27 cellular contexts compared by ENCODE assay signal in the genomic region with DNA sequence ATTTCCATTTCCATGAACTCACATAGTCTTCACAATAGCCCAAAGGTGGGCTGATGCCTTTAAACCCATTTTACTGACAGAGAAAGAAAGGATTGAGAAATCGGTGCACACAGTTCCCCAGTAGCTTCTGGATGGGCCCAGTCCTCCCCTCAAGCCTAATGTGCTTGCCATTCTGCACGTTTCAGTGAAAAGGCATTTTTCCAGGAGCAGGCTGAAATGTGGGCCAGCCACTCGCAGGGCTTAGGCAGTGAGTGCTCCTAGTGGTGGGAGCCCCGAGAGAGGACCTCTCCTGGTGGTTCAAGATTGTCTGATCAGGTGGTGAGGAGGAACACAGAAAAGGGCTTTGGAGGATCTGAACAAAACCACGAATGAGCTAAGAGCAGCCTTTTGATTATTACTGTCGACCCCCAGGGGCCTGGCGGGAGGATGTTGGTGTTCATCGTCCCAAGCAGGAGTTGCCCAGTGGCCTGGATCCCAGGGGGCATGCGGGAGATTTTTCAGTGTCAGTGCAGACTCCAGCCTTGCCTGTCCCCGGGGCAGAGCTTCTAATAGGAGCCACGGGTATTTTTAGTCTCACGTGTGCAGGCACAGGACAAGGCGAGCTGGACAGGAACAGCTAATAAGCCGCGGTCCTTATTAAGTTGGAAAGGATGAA. TPM values are rescaled to one million over a fixed set of nuclear protein-coding genes. Genes with fewer than 3 reads are reported as not detected.
DNase-seq lines count a peak whose midpoint lies in the region; ATAC-seq, FAIRE-seq and TF ChIP-seq lines count a peak whose summit lies in the region.
"Had no signal": no experiment of that assay in that cellular context is flagged by ENCODE, and none has a peak within 500 bp of the region (broad histone marks: within the 10 kb centered on the region; RNA-seq: fewer than 3 reads in every experiment).

No MANE protein-coding gene starts in this region.

- H2AK5ac ChIP-seq in H9 (ENCODE audit: insufficient read length, low read length): no peak overlapping the region

- peaks cover 0 to 27% (median 17%) of the 10 kb centered on the region in 10 experiments; a peak in 14 of 20 replicates for H3K4me1 ChIP-seq in BLaER1 treated with 17β-estradiol and CSF1 and Interleukin-3, amounts not matched to agents 10 nM and 100 nM
- H3K4me1 ChIP-seq in H9 (ENCODE audit: insufficient read depth, low read length) (no peaks in the 10 kb centered on the region), heart right ventricle (peaks cover 0 to 26% (median 11%) of the 10 kb centered on the region in 9 donors), ascending aorta (peaks cover 0 to 10% of the 10 kb centered on the region in 2 donors)
- H3K4me1 ChIP-seq: BE2C had no signal

- no peak overlapping the region for H4K5ac ChIP-seq in H9 (ENCODE audit: insufficient read length, low read depth, low read length)

- no peaks in the 10 kb centered on the region; a peak in 1 of 5 replicates for H3K9me3 Mint-ChIP-seq in H9
- H3K9me3 Mint-ChIP-seq: HFFc6 had no signal

- DNase-seq in H9 (peak; percentile 15), heart right ventricle (peak in 1 of 2 donors; percentile 29), retina (peak; percentile 33), ascending aorta (ENCODE audit: low spot score in 2 of 2) (no peak), urothelium cell line (ENCODE audit: low spot score) (no peak)
- DNase-seq: BE2C; CD4-positive, alpha-beta T cell; COR-L47; DMS79 treated with DMSO at 0.1 percent for 48 hours; HFFc6; KBM-7; NCI-H1092 treated with DMSO at 0.1 percent for 48 hours; NCI-H1436 treated with DMSO at 0.1 percent for 48 hours; NCI-H1930; NCI-H226; NCI-H510A treated with DMSO at 0.1 percent for 48 hours; NCI-H774; SJCRH30 had no signal

- intact Hi-C loops in heart right ventricle (cut with DNase I) (loop anchor here in 1 of 10 donors (10.0 kb wide), 1 partner anchor 95 kb away; no protein-coding TSS in a partner anchor), ascending aorta (cut with DNase I) (no loop called here)

- no peak overlapping the region; a peak in 1 of 7 replicates for H3K27ac Mint-ChIP-seq in H9
- H3K27ac Mint-ChIP-seq: CD4-positive, alpha-beta T cell; HFFc6 had no signal

- H2BK120ac ChIP-seq in H9 (ENCODE audit: low read depth, low read length, poor library complexity, severe bottlenecking): no peak overlapping the region

- H3K27me3 ChIP-seq in BLaER1 treated with 17β-estradiol and CSF1 and Interleukin-3, amounts not matched to agents 10 nM and 100 nM: 0 out of 22 replicates have a peak, but pooled peaks cover 0 to 3% (median 0%) of the 10 kb centered on the region in 11 experiments
- H3K27me3 ChIP-seq in H9 (ENCODE audit: insufficient read depth, low read length): peaks cover 8% of the 10 kb centered on the region; the same call in 1 of the 2 replicates
- no peaks in the 10 kb centered on the region for H3K27me3 ChIP-seq in heart right ventricle
- no peaks in the 10 kb centered on the region for H3K27me3 ChIP-seq in ascending aorta
- H3K27me3 ChIP-seq: BE2C, SJCRH30 had no signal

- H3K23me2 ChIP-seq in H9 (ENCODE audit: insufficient read length, low read depth, low read length, poor library complexity, severe bottlenecking): no peaks in the 10 kb centered on the region

- no peak overlapping the region for H3K4me3 ChIP-seq in BLaER1 treated with 17β-estradiol and CSF1 and Interleukin-3, amounts not matched to agents 10 nM and 100 nM
- H3K4me3 ChIP-seq in heart right ventricle: no peak overlapping the region
- no peak overlapping the region for H3K4me3 ChIP-seq in ascending aorta
- H3K4me3 ChIP-seq: GM12878, SJCRH30 had no signal

- H3K27me3 Mint-ChIP-seq in H9 (ENCODE audit: low read depth): peaks cover 78% of the 10 kb centered on the region

- H4K91ac ChIP-seq in H9 (ENCODE audit: insufficient read length, low read depth, low read length): no peak overlapping the region

- no peak overlapping the region for H2BK12ac ChIP-seq in H9 (ENCODE audit: insufficient read length, low read depth, low read length)

- peaks cover 0 to 3% (median 0%) of the 10 kb centered on the region in 11 experiments; a peak in 3 of 22 replicates for H4K20me1 ChIP-seq in BLaER1 treated with 17β-estradiol and CSF1 and Interleukin-3, amounts not matched to agents 10 nM and 100 nM
- no peaks in the 10 kb centered on the region for H4K20me1 ChIP-seq in H9 (ENCODE audit: control insufficient read depth, insufficient read depth, insufficient read length)

- TF ChIP-seq CTCF in H9 (conservative IDR thresholded peaks at IDR 0.05) (no peak), heart right ventricle (IDR thresholded peaks at IDR 0.05) (no peak), ascending aorta (IDR thresholded peaks at IDR 0.05) (no peak)

- H3K79me2 ChIP-seq in H9 (ENCODE audit: insufficient read depth, low read length): no peaks in the 10 kb centered on the region

- H3K79me1 ChIP-seq in H9 (ENCODE audit: insufficient read depth, low read depth, low read length, poor library complexity, severe bottlenecking): no peaks in the 10 kb centered on the region

- H3K36me3 ChIP-seq in BLaER1 treated with 17β-estradiol and CSF1 and Interleukin-3, amounts not matched to agents 10 nM and 100 nM: no peaks in the 10 kb centered on the region
- no peaks in the 10 kb centered on the region for H3K36me3 ChIP-seq in heart right ventricle
- H3K36me3 ChIP-seq in ascending aorta: no peaks in the 10 kb centered on the region
- H3K36me3 ChIP-seq: BE2C, SJCRH30 had no signal

- H3K36me3 Mint-ChIP-seq in H9 (ENCODE audit: insufficient read depth in 1 of 3, low read depth in 3 of 3): no peaks in the 10 kb centered on the region

- peaks cover 0 to 6% (median 0%) of the 10 kb centered on the region in 11 experiments; a peak in 2 of 22 replicates for H3K9me3 ChIP-seq in BLaER1 treated with 17β-estradiol and CSF1 and Interleukin-3, amounts not matched to agents 10 nM and 100 nM (replicated peaks in 1 of 11)
- H3K9me3 ChIP-seq in H9 (ENCODE audit: control insufficient read depth, low read depth, low read length) (no peaks in the 10 kb centered on the region), heart right ventricle (peaks cover 0 to 6% (median 0%) of the 10 kb centered on the region in 11 donors), ascending aorta (no peaks in the 10 kb centered on the region)
- H3K9me3 ChIP-seq: BE2C, SJCRH30 had no signal

- no peak overlapping the region for H3K4me3 Mint-ChIP-seq in H9
- H3K4me3 Mint-ChIP-seq: CD4-positive, alpha-beta T cell; HFFc6 had no signal

- no peak overlapping the region for H2BK5ac ChIP-seq in H9 (ENCODE audit: insufficient read length, low read length)

- H3K23ac ChIP-seq in H9 (ENCODE audit: insufficient read length, low read depth, low read length): no peak overlapping the region

- ATAC-seq in heart right ventricle (peak; percentile 46 to 92 (median 80)), GM19328 (IDR thresholded peaks at IDR 0.05; ENCODE audit: unreplicated experiment) (no peak)
- ATAC-seq: GM12878, HepG2, Panc1 had no signal

- peaks cover 5 to 11% of the 10 kb centered on the region in 2 experiments; a peak in 3 of 4 replicates for H3K4me1 Mint-ChIP-seq in H9

- H3K18ac ChIP-seq in H9 (ENCODE audit: insufficient read length, low read depth, low read length): no peak overlapping the region

- H4K8ac ChIP-seq in H9 (replicated peaks; ENCODE audit: insufficient read length, low read depth, low read length): no peak overlapping the region

- no peak overlapping the region for H3K4ac ChIP-seq in H9 (ENCODE audit: low read depth, low read length)

- H3K9ac ChIP-seq in BLaER1 treated with 17β-estradiol and CSF1 and Interleukin-3, amounts not matched to agents 10 nM and 100 nM: no peak overlapping the region
- H3K9ac ChIP-seq in H9 (ENCODE audit: extremely low read depth, insufficient read length, low read length): no peak overlapping the region

- no peak overlapping the region for H3K14ac ChIP-seq in H9 (ENCODE audit: insufficient read depth, low read length)

- no peak overlapping the region for H3K27ac ChIP-seq in BLaER1 treated with 17β-estradiol and CSF1 and Interleukin-3, amounts not matched to agents 10 nM and 100 nM
- H3K27ac ChIP-seq in H9 (ENCODE audit: insufficient read length, low read depth, low read length) (no peak overlapping the region), heart right ventricle (peak overlapping the region in 9 of 10 donors; percentile 31 to 77 (median 66)), ascending aorta (no peak overlapping the region)
- H3K27ac ChIP-seq: HL-60, SJCRH30 had no signal

- H3K4me2 ChIP-seq in BLaER1 treated with 17β-estradiol and CSF1 and Interleukin-3, amounts not matched to agents 10 nM and 100 nM: peak overlapping the region in 9 of 11 experiments; percentile 2 to 69 (median 55); a peak in 16 of 22 replicates
- no peak overlapping the region for H3K4me2 ChIP-seq in H9 (ENCODE audit: insufficient read depth, insufficient read length, low read length)

- H2AFZ ChIP-seq in H9 (ENCODE audit: low read length): no peak overlapping the region

- no peak overlapping the region for H2BK20ac ChIP-seq in H9 (ENCODE audit: low read depth, low read length, poor library complexity, severe bottlenecking)

- no peak overlapping the region for H2BK15ac ChIP-seq in H9 (ENCODE audit: low read depth, low read length)

- H3K56ac ChIP-seq in H9 (ENCODE audit: insufficient read length, low read depth, low read length): no peak overlapping the region

- WGBS in H9 (ENCODE audit: extremely low coverage, insufficient read length, low lambda C conversion rate): no CpG with 5 or more reads among the region's 15 CpGs
- 46 to 52% methylated on average over 15 of the region's 15 CpGs for WGBS in heart right ventricle, 2 donors

- FAIRE-seq in urothelium cell line (lab: Jason Lieb, UNC): no peak
- FAIRE-seq: GM12878, H54, HepG2 had no signal

- H3T11ph ChIP-seq in H9 (ENCODE audit: low read length): no peak overlapping the region

RNA-seq across cellular contexts. Expression of a gene that starts 8.7 kb away (rescaled TPM):
- total RNA-seq in H9 (2021): not detected in 2 replicates
- 10 to 100 TPM in 5 of 10 donors, 1 to 10 TPM in 5; 3.8 to 24.3 (median 10.5) TPM for total RNA-seq in heart right ventricle
- 1 to 10 TPM in 1 of 2 donors, under 1 TPM in 1; 0.46 to 3.4 TPM for polyA plus RNA-seq in heart right ventricle
- total RNA-seq in ascending aorta: 0.43 TPM
- total RNA-seq: A673; CD4-positive, alpha-beta T cell; GM12878; HepG2; HT-29; SJCRH30 had no signal
- polyA plus RNA-seq: HepG2 had no signal

Comparison
In these comparisons a context has a peak if more than half of its experiments do, and no peak if none do; other contexts are left out.
1. H3K27ac ChIP-seq: peak in heart right ventricle (9 of 10); none in BLaER1 treated with 17β-estradiol and CSF1 and Interleukin-3, amounts not matched to agents 10 nM and 100 nM (0 of 11), H9 (single experiment) and ascending aorta (0 of 2).
2. DNase-seq: peak in H9 (single experiment) and retina (single experiment); none in ascending aorta (0 of 2) and urothelium cell line (single experiment).